In the genomic region with DNA sequence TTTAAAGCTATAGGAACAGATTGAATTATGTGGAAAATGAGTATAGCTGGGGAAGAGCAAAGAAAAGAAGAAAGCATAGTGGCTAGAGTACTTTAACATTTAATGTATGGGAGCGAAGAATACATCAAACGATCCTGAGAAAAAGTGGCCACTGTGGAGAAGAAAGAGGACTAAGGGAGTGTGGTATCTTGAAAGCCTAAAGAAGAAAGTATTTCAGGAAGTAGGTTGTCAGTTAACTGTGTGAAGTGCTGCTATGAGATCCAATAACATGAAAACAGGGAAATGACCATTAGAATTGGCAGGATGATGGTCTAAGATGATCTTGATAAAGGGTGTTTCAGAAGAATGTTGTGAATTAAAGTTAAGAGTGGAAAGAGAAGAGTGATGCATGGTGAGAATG, we compare ENCODE assay signal across 3 cellular contexts.
"Had no signal": no experiment of that assay in that cellular context is flagged by ENCODE, and none has a peak within 500 bp of the region (broad histone marks: within the 10 kb centered on the region; RNA-seq: fewer than 3 reads in every experiment).

No MANE protein-coding gene starts in this region.

- DNase-seq: GDM1, GF-D8 had no signal

- H3K4me3 ChIP-seq: GM12878 had no signal
